ENCODE assay signal across 16 cellular contexts in genomic region chr9:33133186-33133585, GRCh38. TPM values are rescaled to one million over a fixed set of nuclear protein-coding genes. Genes with fewer than 3 reads are reported as not detected.
A peak's percentile ranks its signal among the peaks of the same experiment; 100 is the strongest.
DNase-seq lines count a peak whose midpoint lies in the region; ATAC-seq, FAIRE-seq and TF ChIP-seq lines count a peak whose summit lies in the region.
"Had no signal": no experiment of that assay in that cellular context is flagged by ENCODE, and none has a peak within 500 bp of the region (broad histone marks: within the 10 kb centered on the region; RNA-seq: fewer than 3 reads in every experiment).

No MANE protein-coding gene starts in this region.

- DNase-seq in MCF 10A (ENCODE audit: unreplicated experiment): peak; percentile 82
- DNase-seq in breast epithelium (ENCODE audit: low spot score in 2 of 2): no peak
- DNase-seq in RWPE2 (ENCODE audit: low spot score): no peak
- no peak for DNase-seq in HepG2 (ENCODE audit: low spot score)
- DNase-seq in testis: no peak
- DNase-seq in MV-4-11 (lab: John Stamatoyannopoulos, UW): no peak
- no peak for DNase-seq in NCI-H345 treated with DMSO at 0.1 percent for 48 hours (lab: John Stamatoyannopoulos, UW; ENCODE audit: unreplicated experiment)
- no peak for DNase-seq in AG20443 (ENCODE audit: low spot score)
- DNase-seq: activated CD4-positive, alpha-beta T cell treated with anti-CD3 and anti-CD28 coated beads for 48 hours; DMS153; NCI-H226 had no signal

- FAIRE-seq in HepG2 (lab: Jason Lieb, UNC): no peak
- FAIRE-seq: astrocyte had no signal

- H3K4me1 ChIP-seq in breast epithelium (no peaks in the 10 kb centered on the region), RWPE2 (ENCODE audit: insufficient read depth, poor library complexity, severe bottlenecking) (peaks cover 44% of the 10 kb centered on the region), HepG2 (ENCODE audit: insufficient read depth, low read length) (peaks cover 22% of the 10 kb centered on the region), testis (peaks cover 80% of the 10 kb centered on the region)

- intact Hi-C loops in MCF 10A (cut with micrococcal nuclease): loop anchor here (2.0 kb wide), 1 partner anchor 34 kb away; the partner anchor contains the start of gene B4GALT1
- intact Hi-C loops in breast epithelium (cut with DNase I; ENCODE audit: low total_unique reads): no loop called here
- intact Hi-C loops in HepG2 (cut with micrococcal nuclease; ENCODE audit: unreplicated experiment): loop anchor here (5.0 kb wide), 1 partner anchor 34 kb away; the partner anchor contains the start of gene B4GALT1
- intact Hi-C loops in testis (cut with DNase I; ENCODE audit: low total_unique reads): no loop called here

- H3K9me3 ChIP-seq in breast epithelium (no peaks in the 10 kb centered on the region), RWPE2 (ENCODE audit: severe bottlenecking) (no peaks in the 10 kb centered on the region), HepG2 (ENCODE audit: low read length) (no peaks in the 10 kb centered on the region), testis (no peaks in the 10 kb centered on the region)
- H3K9me3 ChIP-seq: tibial nerve had no signal

- H3K27ac ChIP-seq in breast epithelium (no peak overlapping the region), RWPE2 (ENCODE audit: poor library complexity, severe bottlenecking) (peak overlapping the region; percentile 66), HepG2 (ENCODE audit: extremely low read length, insufficient read depth, low read length) (no peak overlapping the region), testis (peak overlapping the region; percentile 7 to 78)
- H3K27ac ChIP-seq: tibial nerve had no signal

- H3K4me3 ChIP-seq in breast epithelium: no peak overlapping the region
- no peak overlapping the region for H3K4me3 ChIP-seq in RWPE2 (ENCODE audit: severe bottlenecking)
- H3K4me3 ChIP-seq in HepG2 (replicated peaks in 1 of 3; ENCODE audit: insufficient read depth in 1 of 3, low read depth in 2 of 3, low read length in 3 of 3): no peak overlapping the region
- no peak overlapping the region for H3K4me3 ChIP-seq in testis
- H3K4me3 ChIP-seq: dorsolateral prefrontal cortex, tibial nerve had no signal

- no peak overlapping the region for H2AFZ ChIP-seq in HepG2 (ENCODE audit: low read length)

- no peaks in the 10 kb centered on the region for H3K27me3 Mint-ChIP-seq in MCF 10A (ENCODE audit: insufficient read depth, unreplicated experiment)

- H3K27ac Mint-ChIP-seq in MCF 10A (ENCODE audit: low read depth, unreplicated experiment): peak overlapping the region; percentile 16
- H3K27ac Mint-ChIP-seq: mesothelial cell of epicardium; T-helper 2 cell treated with Interferon-gamma antibody and Interleukin-4, amounts not matched to agents 5 μg/mL and 100 μg/mL, for 36 hours had no signal

- no peak for TF ChIP-seq EP300 in HepG2 (IDR thresholded peaks at IDR 0.05; ENCODE audit: low read depth in 2 of 2, low read length in 2 of 2)
- TF ChIP-seq EP300 in HepG2 (CRISPR knock-in tag; IDR thresholded peaks at IDR 0.05; ENCODE audit: borderline replicate concordance): no peak

- H3K27me3 ChIP-seq in breast epithelium: no peaks in the 10 kb centered on the region
- no peaks in the 10 kb centered on the region for H3K27me3 ChIP-seq in RWPE2 (ENCODE audit: insufficient read depth, poor library complexity, severe bottlenecking)
- H3K27me3 ChIP-seq in HepG2 (ENCODE audit: control insufficient read depth in 1 of 2, insufficient read depth in 2 of 2, low read length in 2 of 2): no peaks in the 10 kb centered on the region
- H3K27me3 ChIP-seq in testis: no peaks in the 10 kb centered on the region
- H3K27me3 ChIP-seq: dorsolateral prefrontal cortex, tibial nerve had no signal

- 97% methylated on average over 6 of the region's 7 CpGs for WGBS in HepG2 (ENCODE audit: low lambda C conversion rate)
- 80 to 91% methylated on average over 7 of the region's 7 CpGs for WGBS in testis, 2 donors

- in situ Hi-C loops in HepG2 (cut with HindIII; ENCODE audit: extremely low pct_ligation_motif_present, low pct_unique_long_range_greater_than_20kb): no loop called here

- peak; percentile 59 for ATAC-seq in RWPE2 (ENCODE audit: low read depth)
- ATAC-seq in HepG2: no peak

- H3K4me2 ChIP-seq in HepG2 (ENCODE audit: low read depth, low read length): no peak overlapping the region

- H3K9ac ChIP-seq in HepG2 (ENCODE audit: insufficient read depth, low read depth, low read length): no peak overlapping the region

- POLR2A ChIA-PET in MCF 10A (lab: Yijun Ruan, JAX) (interaction anchor here (0.6 to 14.7 kb wide), 10 partner anchors 10 to 572 kb away, joined by 3 to 242 read pairs (median 4); partner anchors contain the start of gene B4GALT1), HepG2 (lab: Yijun Ruan, JAX) (no interaction called here)

- H3K36me3 ChIP-seq in breast epithelium: no peaks in the 10 kb centered on the region
- H3K36me3 ChIP-seq in RWPE2 (ENCODE audit: low read depth): peaks cover 60% of the 10 kb centered on the region
- peaks cover 19 to 63% of the 10 kb centered on the region in 2 experiments for H3K36me3 ChIP-seq in HepG2 (replicated peaks in 1 of 2; ENCODE audit: control insufficient read depth in 1 of 2, insufficient read depth in 2 of 2, low read length in 2 of 2)
- no peaks in the 10 kb centered on the region for H3K36me3 ChIP-seq in testis (ENCODE audit: low read depth, missing control alignments)

- no peak for TF ChIP-seq CTCF in MCF 10A (IDR thresholded peaks at IDR 0.05; ENCODE audit: unreplicated experiment)
- no peak for TF ChIP-seq CTCF in breast epithelium (IDR thresholded peaks at IDR 0.05)
- TF ChIP-seq CTCF in RWPE2 (IDR thresholded peaks at IDR 0.05; ENCODE audit: poor library complexity, severe bottlenecking): no peak
- TF ChIP-seq CTCF in HepG2 (CRISPR knock-in tag; IDR thresholded peaks at IDR 0.05): no peak
- TF ChIP-seq CTCF in testis (IDR thresholded peaks at IDR 0.05): no peak

- H3K36me3 Mint-ChIP-seq in MCF 10A (ENCODE audit: insufficient read depth, unreplicated experiment): peaks cover 95% of the 10 kb centered on the region

- no TSS peak for BruUV-seq in MCF 10A (replicated peaks; lab: Mats Ljungman, UMichigan)
- BruUV-seq in HepG2 (replicated peaks; lab: Mats Ljungman, UMichigan): TSS peak; percentile 7

- no peak for TF ChIP-seq RAD21 in HepG2 (CRISPR knock-in tag; IDR thresholded peaks at IDR 0.05)

- peaks cover 63% of the 10 kb centered on the region for H3K4me1 Mint-ChIP-seq in MCF 10A (ENCODE audit: insufficient read depth, unreplicated experiment)

- CTCF ChIA-PET in MCF 10A (lab: Yijun Ruan, JAX): interaction anchor here (0.6 to 2.6 kb wide), 7 partner anchors 22 to 98 kb away, joined by 3 to 13 read pairs (median 6); partner anchors contain the start of gene B4GALT1
- CTCF ChIA-PET in HepG2 (lab: Yijun Ruan, JAX; ENCODE audit: low intra/inter-chr PET ratio, low total read pairs): no interaction called here

- peaks cover 22% of the 10 kb centered on the region for H4K20me1 ChIP-seq in HepG2 (ENCODE audit: insufficient read depth, low read length)

- no peaks in the 10 kb centered on the region for H3K9me3 Mint-ChIP-seq in MCF 10A (ENCODE audit: unreplicated experiment)
- H3K9me3 Mint-ChIP-seq: mesothelial cell of epicardium; T-helper 2 cell treated with Interferon-gamma antibody and Interleukin-4, amounts not matched to agents 5 μg/mL and 100 μg/mL, for 36 hours had no signal

- H3K4me3 Mint-ChIP-seq in MCF 10A (ENCODE audit: unreplicated experiment): no peak overlapping the region
- H3K4me3 Mint-ChIP-seq: mesothelial cell of epicardium; T-helper 2 cell treated with Interferon-gamma antibody and Interleukin-4, amounts not matched to agents 5 μg/mL and 100 μg/mL, for 36 hours had no signal

- peaks cover 12% of the 10 kb centered on the region for H3K79me2 ChIP-seq in HepG2 (ENCODE audit: insufficient read depth, low read length)

- TF ChIP-seq POLR2A in breast epithelium (IDR thresholded peaks at IDR 0.05) (no peak), HepG2 (IDR thresholded peaks at IDR 0.05; ENCODE audit: insufficient read depth in 1 of 2, low read depth in 2 of 2, low read length in 2 of 2) (no peak), testis (IDR thresholded peaks at IDR 0.05) (no peak)

RNA-seq across cellular contexts. Expression of gene B4GALT1, which starts 34.0 kb away (rescaled TPM):
- 155 and 184 TPM in 2 replicates for total RNA-seq in MCF 10A (2022)
- total RNA-seq in breast epithelium: 10 to 100 TPM; 60.8 to 81.8 (median 66.2) TPM
- 15.7 TPM in 2 replicates for total RNA-seq in HepG2 (2016; rRNA removed; fragmentation: Illumina TruSeq; extraction: Trizol)
- 3.3 and 3.4 TPM in 2 replicates for total RNA-seq in HepG2 (2016; cell fraction: cytosol; rRNA removed; fragmentation: Illumina TruSeq; extraction: Trizol; ENCODE audit: low read depth)
- total RNA-seq in HepG2 (2016; cell fraction: insoluble cytoplasmic fraction; rRNA removed; fragmentation: Illumina TruSeq; extraction: Trizol): 13.5 and 16.1 TPM in 2 replicates
- 19.9 and 20.6 TPM in 2 replicates for total RNA-seq in HepG2 (2016; cell fraction: membrane; rRNA removed; fragmentation: Illumina TruSeq; extraction: Trizol)
- 22.5 and 25.2 TPM in 2 replicates for total RNA-seq in HepG2 (2016; cell fraction: nucleus; rRNA removed; fragmentation: Illumina TruSeq; extraction: Trizol)
- polyA plus RNA-seq in HepG2 (2011; rRNA removed): 33.5 and 37.5 TPM in 2 replicates
- 35.6 and 46.0 TPM in 2 replicates for polyA plus RNA-seq in HepG2 (2011; cell fraction: cytosol; rRNA removed)
- polyA plus RNA-seq in HepG2 (2011; cell fraction: nucleus; rRNA removed): 14.7 and 19.1 TPM in 2 replicates
- polyA plus RNA-seq in HepG2 (2012): 57.7 and 61.1 TPM in 2 replicates
- 5.0 and 5.4 TPM in 2 replicates for polyA plus RNA-seq in HepG2 (2016; cell fraction: cytosol; fragmentation: Illumina TruSeq; extraction: Trizol; ENCODE audit: low read depth)
- polyA plus RNA-seq in HepG2 (2016; cell fraction: insoluble cytoplasmic fraction; fragmentation: Illumina TruSeq; extraction: Trizol; ENCODE audit: low read depth): 21.1 and 25.1 TPM in 2 replicates
- polyA plus RNA-seq in HepG2 (2016; cell fraction: membrane; fragmentation: Illumina TruSeq; extraction: Trizol; ENCODE audit: low read depth): 21.2 TPM in 2 replicates
- 40.6 and 42.3 TPM in 2 replicates for polyA plus RNA-seq in HepG2 (2016; cell fraction: nucleus; fragmentation: Illumina TruSeq; extraction: Trizol; ENCODE audit: insufficient read depth, low read depth)
- 78.3 and 316 TPM in 2 replicates for polyA minus RNA-seq in HepG2 (2011; rRNA and poly(A)+ RNA removed; ENCODE audit: low replicate concordance)
- 35.8 and 41.0 TPM in 2 replicates for polyA minus RNA-seq in HepG2 (2011; cell fraction: cytosol; rRNA and poly(A)+ RNA removed)
- polyA minus RNA-seq in HepG2 (2011; cell fraction: nucleus; rRNA and poly(A)+ RNA removed): 17.3 and 22.3 TPM in 2 replicates
- total RNA-seq in testis: 100 to 1,000 TPM; 192 to 212 TPM
- 112 TPM for polyA plus RNA-seq in testis (ENCODE audit: insufficient read depth, low read depth, low replicate concordance)

RNA-seq across cellular contexts. Expression of gene SMU1, which starts 56.7 kb away (rescaled TPM):
- total RNA-seq in MCF 10A (2022): 17.2 and 19.3 TPM in 2 replicates
- 10 to 100 TPM; 19.8 to 22.1 (median 21.0) TPM for total RNA-seq in breast epithelium
- 36.6 and 51.5 TPM in 2 replicates for total RNA-seq in HepG2 (2016; rRNA removed; fragmentation: Illumina TruSeq; extraction: Trizol)
- total RNA-seq in HepG2 (2016; cell fraction: cytosol; rRNA removed; fragmentation: Illumina TruSeq; extraction: Trizol; ENCODE audit: low read depth): 3.1 and 3.9 TPM in 2 replicates
- 36.2 and 50.8 TPM in 2 replicates for total RNA-seq in HepG2 (2016; cell fraction: insoluble cytoplasmic fraction; rRNA removed; fragmentation: Illumina TruSeq; extraction: Trizol)
- 8.5 and 9.5 TPM in 2 replicates for total RNA-seq in HepG2 (2016; cell fraction: membrane; rRNA removed; fragmentation: Illumina TruSeq; extraction: Trizol)
- 17.2 and 19.0 TPM in 2 replicates for total RNA-seq in HepG2 (2016; cell fraction: nucleus; rRNA removed; fragmentation: Illumina TruSeq; extraction: Trizol)
- polyA plus RNA-seq in HepG2 (2011; rRNA removed): 12.4 and 12.9 TPM in 2 replicates
- 7.3 and 9.6 TPM in 2 replicates for polyA plus RNA-seq in HepG2 (2011; cell fraction: cytosol; rRNA removed)
- polyA plus RNA-seq in HepG2 (2011; cell fraction: nucleus; rRNA removed): 4.2 and 5.2 TPM in 2 replicates
- 10.5 and 14.2 TPM in 2 replicates for polyA plus RNA-seq in HepG2 (2012)
- polyA plus RNA-seq in HepG2 (2016; cell fraction: cytosol; fragmentation: Illumina TruSeq; extraction: Trizol; ENCODE audit: low read depth): 1.4 and 1.8 TPM in 2 replicates
- 30.6 and 31.7 TPM in 2 replicates for polyA plus RNA-seq in HepG2 (2016; cell fraction: insoluble cytoplasmic fraction; fragmentation: Illumina TruSeq; extraction: Trizol; ENCODE audit: low read depth)
- polyA plus RNA-seq in HepG2 (2016; cell fraction: membrane; fragmentation: Illumina TruSeq; extraction: Trizol; ENCODE audit: low read depth): 2.9 and 3.4 TPM in 2 replicates
- polyA plus RNA-seq in HepG2 (2016; cell fraction: nucleus; fragmentation: Illumina TruSeq; extraction: Trizol; ENCODE audit: insufficient read depth, low read depth): 15.2 TPM in 2 replicates
- 13.5 and 23.0 TPM in 2 replicates for polyA minus RNA-seq in HepG2 (2011; rRNA and poly(A)+ RNA removed; ENCODE audit: low replicate concordance)
- polyA minus RNA-seq in HepG2 (2011; cell fraction: cytosol; rRNA and poly(A)+ RNA removed): 13.7 and 17.2 TPM in 2 replicates
- 13.6 and 16.0 TPM in 2 replicates for polyA minus RNA-seq in HepG2 (2011; cell fraction: nucleus; rRNA and poly(A)+ RNA removed)
- 10 to 100 TPM; 16.2 to 16.3 TPM for total RNA-seq in testis
- polyA plus RNA-seq in testis (ENCODE audit: insufficient read depth, low read depth, low replicate concordance): 17.1 TPM

Comparison
In these comparisons a context has a peak if more than half of its experiments do, and no peak if none do; other contexts are left out.
1. intact Hi-C loops: an anchor here in MCF 10A (2.0 kb wide) and HepG2 (5.0 kb wide); none called in breast epithelium and testis.
2. H3K27ac ChIP-seq: peak in RWPE2 (single experiment) and testis (2 of 2); none in breast epithelium (0 of 2) and HepG2 (single experiment).